Comparison of ENCODE assay signal across 1 cellular context in the genomic region with DNA sequence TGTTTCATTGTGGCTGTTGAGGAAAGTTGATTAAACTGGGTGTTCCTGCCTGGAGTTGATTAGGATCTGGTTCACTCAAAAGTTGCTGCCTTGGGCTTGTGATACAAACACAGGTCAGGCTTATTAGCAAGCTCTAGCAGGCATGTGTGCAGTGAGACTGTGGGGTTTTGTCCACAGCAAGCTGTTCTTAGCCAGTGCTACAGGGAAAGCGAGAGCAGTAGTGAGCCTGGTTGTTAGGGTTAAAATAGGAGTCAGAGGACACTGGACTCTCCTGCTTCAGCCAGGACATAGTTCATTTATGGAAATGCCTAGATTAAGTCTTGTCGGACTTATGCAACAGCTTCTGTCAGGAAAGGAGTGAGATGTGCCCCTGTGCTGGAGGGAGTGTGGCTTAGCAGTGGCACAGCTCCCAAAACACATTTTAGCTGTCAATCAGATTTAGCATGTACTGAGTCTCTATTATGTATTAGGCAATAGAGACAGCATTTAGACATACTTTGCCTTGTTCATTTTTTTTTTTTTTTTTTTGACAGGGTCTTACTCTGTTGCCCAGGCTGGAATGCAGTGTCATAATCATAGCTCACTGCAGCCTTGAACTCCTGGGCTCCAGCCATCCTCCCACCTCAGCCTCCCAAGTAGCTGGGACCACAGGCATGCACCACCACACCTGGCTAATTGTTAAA.
TF ChIP-seq lines count a peak whose summit lies in the region.

No MANE protein-coding gene starts in this region.

TF ChIP-seq in HepG2, 621 proteins besides CTCF, POLR2A, EP300 and RAD21 (continued from another document and continues in another):
- TF ChIP-seq ZNF282 (IDR thresholded peaks at IDR 0.05; ENCODE audit: partially characterized antibody): no peak
- no peak for TF ChIP-seq ZNF7 (CRISPR knock-in tag; IDR thresholded peaks at IDR 0.05)
- no peak for TF ChIP-seq ZNF660 (CRISPR knock-in tag; IDR thresholded peaks at IDR 0.05; ENCODE audit: borderline replicate concordance, low read depth)
- no peak for TF ChIP-seq KDM2A (CRISPR knock-in tag; IDR thresholded peaks at IDR 0.05; ENCODE audit: borderline replicate concordance, low read depth)
- no peak for TF ChIP-seq SNAPC2 (CRISPR knock-in tag; IDR thresholded peaks at IDR 0.05)
- TF ChIP-seq ZNF563 (CRISPR knock-in tag; IDR thresholded peaks at IDR 0.05): no peak
- no peak for TF ChIP-seq MXD4 (CRISPR knock-in tag; IDR thresholded peaks at IDR 0.05)
- peak; percentile 72 for TF ChIP-seq ZMYM3 (CRISPR knock-in tag; IDR thresholded peaks at IDR 0.05)
- TF ChIP-seq, protein P1, sequence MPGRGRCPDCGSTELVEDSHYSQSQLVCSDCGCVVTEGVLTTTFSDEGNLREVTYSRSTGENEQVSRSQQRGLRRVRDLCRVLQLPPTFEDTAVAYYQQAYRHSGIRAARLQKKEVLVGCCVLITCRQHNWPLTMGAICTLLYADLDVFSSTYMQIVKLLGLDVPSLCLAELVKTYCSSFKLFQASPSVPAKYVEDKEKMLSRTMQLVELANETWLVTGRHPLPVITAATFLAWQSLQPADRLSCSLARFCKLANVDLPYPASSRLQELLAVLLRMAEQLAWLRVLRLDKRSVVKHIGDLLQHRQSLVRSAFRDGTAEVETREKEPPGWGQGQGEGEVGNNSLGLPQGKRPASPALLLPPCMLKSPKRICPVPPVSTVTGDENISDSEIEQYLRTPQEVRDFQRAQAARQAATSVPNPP (CRISPR knock-in tag; IDR thresholded peaks at IDR 0.05): no peak
- no peak for TF ChIP-seq ZNF431 (CRISPR knock-in tag; IDR thresholded peaks at IDR 0.05; ENCODE audit: borderline replicate concordance, low read depth)
- no peak for TF ChIP-seq CSRNP2 (CRISPR knock-in tag; conservative IDR thresholded peaks at IDR 0.05; ENCODE audit: low read depth)
- TF ChIP-seq, protein P2, sequence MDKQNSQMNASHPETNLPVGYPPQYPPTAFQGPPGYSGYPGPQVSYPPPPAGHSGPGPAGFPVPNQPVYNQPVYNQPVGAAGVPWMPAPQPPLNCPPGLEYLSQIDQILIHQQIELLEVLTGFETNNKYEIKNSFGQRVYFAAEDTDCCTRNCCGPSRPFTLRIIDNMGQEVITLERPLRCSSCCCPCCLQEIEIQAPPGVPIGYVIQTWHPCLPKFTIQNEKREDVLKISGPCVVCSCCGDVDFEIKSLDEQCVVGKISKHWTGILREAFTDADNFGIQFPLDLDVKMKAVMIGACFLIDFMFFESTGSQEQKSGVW (CRISPR knock-in tag; IDR thresholded peaks at IDR 0.05; ENCODE audit: borderline replicate concordance): no peak
- peak; percentile 26; the same call in 1 of the 2 replicates for TF ChIP-seq ZC3H13 (CRISPR knock-in tag; IDR thresholded peaks at IDR 0.05)
- TF ChIP-seq NAIF1 (CRISPR knock-in tag; IDR thresholded peaks at IDR 0.05; ENCODE audit: borderline replicate concordance): no peak
- no peak for TF ChIP-seq CHD4 (IDR thresholded peaks at IDR 0.05; ENCODE audit: borderline replicate concordance, low read length)
- TF ChIP-seq ZNF274 (CRISPR knock-in tag; IDR thresholded peaks at IDR 0.05): no peak
- no peak for TF ChIP-seq TRIM24 (CRISPR knock-in tag; IDR thresholded peaks at IDR 0.05)
- TF ChIP-seq, protein P3, sequence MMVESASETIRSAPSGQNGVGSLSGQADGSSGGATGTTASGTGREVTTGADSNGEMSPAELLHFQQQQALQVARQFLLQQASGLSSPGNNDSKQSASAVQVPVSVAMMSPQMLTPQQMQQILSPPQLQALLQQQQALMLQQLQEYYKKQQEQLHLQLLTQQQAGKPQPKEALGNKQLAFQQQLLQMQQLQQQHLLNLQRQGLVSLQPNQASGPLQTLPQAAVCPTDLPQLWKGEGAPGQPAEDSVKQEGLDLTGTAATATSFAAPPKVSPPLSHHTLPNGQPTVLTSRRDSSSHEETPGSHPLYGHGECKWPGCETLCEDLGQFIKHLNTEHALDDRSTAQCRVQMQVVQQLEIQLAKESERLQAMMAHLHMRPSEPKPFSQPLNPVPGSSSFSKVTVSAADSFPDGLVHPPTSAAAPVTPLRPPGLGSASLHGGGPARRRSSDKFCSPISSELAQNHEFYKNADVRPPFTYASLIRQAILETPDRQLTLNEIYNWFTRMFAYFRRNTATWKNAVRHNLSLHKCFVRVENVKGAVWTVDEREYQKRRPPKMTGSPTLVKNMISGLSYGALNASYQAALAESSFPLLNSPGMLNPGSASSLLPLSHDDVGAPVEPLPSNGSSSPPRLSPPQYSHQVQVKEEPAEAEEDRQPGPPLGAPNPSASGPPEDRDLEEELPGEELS (CRISPR knock-in tag; IDR thresholded peaks at IDR 0.05): no peak
- TF ChIP-seq ZNF691 (CRISPR knock-in tag; IDR thresholded peaks at IDR 0.05; ENCODE audit: borderline replicate concordance, low read depth): no peak
- TF ChIP-seq JUND (CRISPR knock-in tag; IDR thresholded peaks at IDR 0.05): no peak
- no peak for TF ChIP-seq ZKSCAN8 (CRISPR knock-in tag; IDR thresholded peaks at IDR 0.05; ENCODE audit: borderline replicate concordance)
- no peak for TF ChIP-seq CC2D1A (CRISPR knock-in tag; IDR thresholded peaks at IDR 0.05)
- TF ChIP-seq IRF9 (CRISPR knock-in tag; IDR thresholded peaks at IDR 0.05; ENCODE audit: borderline replicate concordance): no peak
- no peak for TF ChIP-seq ARNTL (CRISPR knock-in tag; IDR thresholded peaks at IDR 0.05)
- TF ChIP-seq ZNF816 (CRISPR knock-in tag; IDR thresholded peaks at IDR 0.05; ENCODE audit: borderline replicate concordance): no peak
- TF ChIP-seq ETV5 (CRISPR knock-in tag; IDR thresholded peaks at IDR 0.05; ENCODE audit: borderline replicate concordance): no peak
- no peak for TF ChIP-seq FOSL1 (CRISPR knock-in tag; IDR thresholded peaks at IDR 0.05; ENCODE audit: borderline replicate concordance)
- TF ChIP-seq, protein P4, sequence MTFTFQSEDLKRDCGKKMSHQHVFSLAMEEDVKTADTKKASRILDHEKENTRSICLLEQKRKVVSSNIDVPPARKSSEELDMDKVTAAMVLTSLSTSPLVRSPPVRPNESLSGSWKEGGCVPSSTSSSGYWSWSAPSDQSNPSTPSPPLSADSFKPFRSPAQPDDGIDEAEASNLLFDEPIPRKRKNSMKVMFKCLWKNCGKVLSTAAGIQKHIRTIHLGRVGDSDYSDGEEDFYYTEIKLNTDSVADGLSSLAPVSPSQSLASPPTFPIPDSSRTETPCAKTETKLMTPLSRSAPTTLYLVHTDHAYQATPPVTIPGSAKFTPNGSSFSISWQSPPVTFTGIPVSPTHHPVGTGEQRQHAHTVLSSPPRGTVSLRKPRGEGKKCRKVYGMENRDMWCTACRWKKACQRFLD (CRISPR knock-in tag; IDR thresholded peaks at IDR 0.05; ENCODE audit: borderline replicate concordance): no peak
- no peak for TF ChIP-seq ZNF317 (CRISPR knock-in tag; IDR thresholded peaks at IDR 0.05)
- TF ChIP-seq MED1 (CRISPR knock-in tag; IDR thresholded peaks at IDR 0.05): 0 out of 2 replicates have a peak, but pooled peaks have one; percentile 33
- TF ChIP-seq NBN (conservative IDR thresholded peaks at IDR 0.05): no peak
- no peak for TF ChIP-seq ATAD3A (CRISPR knock-in tag; IDR thresholded peaks at IDR 0.05)
- no peak for TF ChIP-seq ZNF331 (CRISPR knock-in tag; IDR thresholded peaks at IDR 0.05)
- TF ChIP-seq ZNF292 (CRISPR knock-in tag; IDR thresholded peaks at IDR 0.05; ENCODE audit: borderline replicate concordance, low read depth): peak; percentile 55; the same call in 1 of the 2 replicates
- no peak for TF ChIP-seq HNRNPL (IDR thresholded peaks at IDR 0.05; ENCODE audit: low read depth, low read length)
- no peak for TF ChIP-seq KDM4B (CRISPR knock-in tag; IDR thresholded peaks at IDR 0.05)
- TF ChIP-seq NFE2L2 (IDR thresholded peaks at IDR 0.05; ENCODE audit: low read length): no peak
- no peak for TF ChIP-seq NFKB2 (CRISPR knock-in tag; IDR thresholded peaks at IDR 0.05; ENCODE audit: borderline replicate concordance)
- TF ChIP-seq RBM22 (optimal IDR thresholded peaks at IDR 0.05; ENCODE audit: low read length): no peak
- TF ChIP-seq, protein P5, sequence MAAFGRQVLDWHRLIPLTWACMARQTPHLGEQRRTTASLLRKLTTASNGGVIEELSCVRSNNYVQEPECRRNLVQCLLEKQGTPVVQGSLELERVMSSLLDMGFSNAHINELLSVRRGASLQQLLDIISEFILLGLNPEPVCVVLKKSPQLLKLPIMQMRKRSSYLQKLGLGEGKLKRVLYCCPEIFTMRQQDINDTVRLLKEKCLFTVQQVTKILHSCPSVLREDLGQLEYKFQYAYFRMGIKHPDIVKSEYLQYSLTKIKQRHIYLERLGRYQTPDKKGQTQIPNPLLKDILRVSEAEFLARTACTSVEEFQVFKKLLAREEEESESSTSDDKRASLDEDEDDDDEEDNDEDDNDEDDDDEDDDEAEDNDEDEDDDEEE (CRISPR knock-in tag; IDR thresholded peaks at IDR 0.05): no peak
- 0 out of 2 replicates have a peak, but pooled peaks have one; percentile 24 for TF ChIP-seq ZNF580 (CRISPR knock-in tag; IDR thresholded peaks at IDR 0.05; ENCODE audit: borderline replicate concordance, low read depth)
- no peak for TF ChIP-seq HNRNPK (IDR thresholded peaks at IDR 0.05; ENCODE audit: low read depth, low read length, poor library complexity, severe bottlenecking)
- TF ChIP-seq SRSF4 (IDR thresholded peaks at IDR 0.05; ENCODE audit: low read depth, low read length, poor library complexity, severe bottlenecking): no peak
- no peak for TF ChIP-seq PRPF4 (IDR thresholded peaks at IDR 0.05; ENCODE audit: low read depth, low read length, poor library complexity, severe bottlenecking)
- TF ChIP-seq, protein P6, sequence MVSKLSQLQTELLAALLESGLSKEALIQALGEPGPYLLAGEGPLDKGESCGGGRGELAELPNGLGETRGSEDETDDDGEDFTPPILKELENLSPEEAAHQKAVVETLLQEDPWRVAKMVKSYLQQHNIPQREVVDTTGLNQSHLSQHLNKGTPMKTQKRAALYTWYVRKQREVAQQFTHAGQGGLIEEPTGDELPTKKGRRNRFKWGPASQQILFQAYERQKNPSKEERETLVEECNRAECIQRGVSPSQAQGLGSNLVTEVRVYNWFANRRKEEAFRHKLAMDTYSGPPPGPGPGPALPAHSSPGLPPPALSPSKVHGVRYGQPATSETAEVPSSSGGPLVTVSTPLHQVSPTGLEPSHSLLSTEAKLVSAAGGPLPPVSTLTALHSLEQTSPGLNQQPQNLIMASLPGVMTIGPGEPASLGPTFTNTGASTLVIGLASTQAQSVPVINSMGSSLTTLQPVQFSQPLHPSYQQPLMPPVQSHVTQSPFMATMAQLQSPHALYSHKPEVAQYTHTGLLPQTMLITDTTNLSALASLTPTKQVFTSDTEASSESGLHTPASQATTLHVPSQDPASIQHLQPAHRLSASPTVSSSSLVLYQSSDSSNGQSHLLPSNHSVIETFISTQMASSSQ (IDR thresholded peaks at IDR 0.05; ENCODE audit: low read depth): no peak
- TF ChIP-seq, protein P6 (CRISPR knock-in tag; IDR thresholded peaks at IDR 0.05; ENCODE audit: borderline replicate concordance): no peak
- no peak for TF ChIP-seq NRL (CRISPR knock-in tag; IDR thresholded peaks at IDR 0.05; ENCODE audit: borderline replicate concordance)
- TF ChIP-seq ZNF724P (CRISPR knock-in tag; IDR thresholded peaks at IDR 0.05; ENCODE audit: borderline replicate concordance): no peak
- TF ChIP-seq ZNF780A (CRISPR knock-in tag; IDR thresholded peaks at IDR 0.05): no peak
- TF ChIP-seq ZFX (CRISPR knock-in tag; IDR thresholded peaks at IDR 0.05; ENCODE audit: low read depth): no peak
- no peak for TF ChIP-seq BRCA1 (CRISPR knock-in tag; IDR thresholded peaks at IDR 0.05)
- no peak for TF ChIP-seq ZNF430 (CRISPR knock-in tag; IDR thresholded peaks at IDR 0.05)
- no peak for TF ChIP-seq KDM5A (IDR thresholded peaks at IDR 0.05; ENCODE audit: borderline replicate concordance, low read length)
- peak; percentile 71 for TF ChIP-seq SALL1 (CRISPR knock-in tag; IDR thresholded peaks at IDR 0.05)
- no peak for TF ChIP-seq DNMT3B (CRISPR knock-in tag; conservative IDR thresholded peaks at IDR 0.05)
- TF ChIP-seq ZKSCAN1 (IDR thresholded peaks at IDR 0.05; ENCODE audit: low read length): no peak
